7 cellular contexts compared by ENCODE assay signal in the genomic region with DNA sequence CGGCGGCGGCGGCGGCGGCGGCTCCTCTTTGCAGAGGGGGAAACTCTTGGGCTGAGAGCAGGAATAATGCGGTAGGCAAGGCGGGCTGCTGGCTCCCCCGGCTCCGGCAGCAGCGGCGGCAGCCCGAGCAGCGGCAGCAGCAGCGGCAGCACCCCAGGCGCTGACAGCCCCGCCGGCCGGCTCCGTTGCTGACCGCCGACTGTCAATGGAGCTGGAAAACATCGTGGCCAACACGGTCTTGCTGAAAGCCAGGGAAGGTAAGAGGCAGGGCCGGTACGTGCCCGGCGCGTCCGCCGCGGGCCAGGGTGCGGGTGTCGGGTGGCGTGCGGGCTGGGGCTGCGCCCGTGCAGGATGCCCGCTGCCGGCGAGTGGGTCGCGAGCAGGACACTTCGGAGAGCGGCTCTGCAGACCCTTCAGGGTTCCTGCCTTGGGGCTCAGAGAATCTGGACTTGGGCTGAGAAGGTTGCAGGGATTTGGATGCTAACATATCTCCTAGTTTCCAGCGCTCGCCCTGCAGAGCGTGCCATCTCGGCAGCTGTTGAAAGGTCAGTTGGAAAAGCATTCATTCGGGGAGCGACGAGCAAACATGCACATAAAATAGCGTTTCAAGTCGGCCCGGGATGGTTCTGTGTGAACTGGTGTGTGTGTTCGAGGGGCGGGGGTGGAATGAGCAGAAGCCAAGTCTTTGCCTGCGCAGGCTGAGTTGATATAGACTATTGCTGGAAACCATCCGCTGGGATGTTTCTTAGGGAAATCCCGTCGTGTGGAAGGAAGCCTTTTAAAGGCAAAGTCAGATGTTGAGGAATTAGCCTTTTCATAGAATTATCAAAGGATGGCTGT. TPM values are rescaled to one million over a fixed set of nuclear protein-coding genes. Genes with fewer than 3 reads are reported as not detected.
DNase-seq lines count a peak whose midpoint lies in the region; ATAC-seq and TF ChIP-seq lines count a peak whose summit lies in the region.

No MANE protein-coding gene starts in this region.

- H3K4me1 Mint-ChIP-seq in activated naive CD8-positive, alpha-beta T cell treated with anti-CD3 and anti-CD28 coated beads, Interleukin-2, amount 50 U/mL, for 24 hours, result peaks cover 53% of the 10 kb centered on the region

- peak; percentile 49 for DNase-seq in activated naive CD8-positive, alpha-beta T cell treated with anti-CD3 and anti-CD28 coated beads, Interleukin-2, amount 50 U/mL, for 24 hours
- DNase-seq in Right ventricle myocardium inferior (ENCODE audit: missing footprints), result peak; percentile 73
- DNase-seq in occipital lobe (lab: John Stamatoyannopoulos, UW), result peak; percentile 41

- ATAC-seq in GM18519 (IDR thresholded peaks at IDR 0.05; ENCODE audit: low FRiP score, unreplicated experiment) (peak; percentile 5), HG02970 (IDR thresholded peaks at IDR 0.05; ENCODE audit: low FRiP score, unreplicated experiment) (peak; percentile 14), Right ventricle myocardium inferior (peak; percentile 5), GM19463 (IDR thresholded peaks at IDR 0.05; ENCODE audit: unreplicated experiment) (no peak)
- peak; percentile 6 for ATAC-seq in activated naive CD8-positive, alpha-beta T cell treated with anti-CD3 and anti-CD28 coated beads, Interleukin-2, amount 50 U/mL, for 24 hours

- H3K27ac Mint-ChIP-seq in activated naive CD8-positive, alpha-beta T cell treated with anti-CD3 and anti-CD28 coated beads, Interleukin-2, amount 50 U/mL, for 24 hours, result peak overlapping the region; percentile 96

- H3K36me3 Mint-ChIP-seq in activated naive CD8-positive, alpha-beta T cell treated with anti-CD3 and anti-CD28 coated beads, Interleukin-2, amount 50 U/mL, for 24 hours (ENCODE audit: low read depth), result peaks cover 4% of the 10 kb centered on the region

- no peaks in the 10 kb centered on the region for H3K27me3 Mint-ChIP-seq in activated naive CD8-positive, alpha-beta T cell treated with anti-CD3 and anti-CD28 coated beads, Interleukin-2, amount 50 U/mL, for 24 hours

- intact Hi-C loops in Right ventricle myocardium inferior (cut with DNase I), result loop anchor here (2.0 to 5.0 kb wide), 7 partner anchors 43 to 444 kb away; partner anchors contain the start of genes BAG3 and RGS10

- H3K9me3 Mint-ChIP-seq in activated naive CD8-positive, alpha-beta T cell treated with anti-CD3 and anti-CD28 coated beads, Interleukin-2, amount 50 U/mL, for 24 hours, result no peaks in the 10 kb centered on the region

- H3K4me3 Mint-ChIP-seq in activated naive CD8-positive, alpha-beta T cell treated with anti-CD3 and anti-CD28 coated beads, Interleukin-2, amount 50 U/mL, for 24 hours, result peak overlapping the region; percentile 97

TF ChIP-seq in PFSK-1, 5 proteins besides CTCF, POLR2A, EP300 and RAD21:
- TF ChIP-seq, protein P1, sequence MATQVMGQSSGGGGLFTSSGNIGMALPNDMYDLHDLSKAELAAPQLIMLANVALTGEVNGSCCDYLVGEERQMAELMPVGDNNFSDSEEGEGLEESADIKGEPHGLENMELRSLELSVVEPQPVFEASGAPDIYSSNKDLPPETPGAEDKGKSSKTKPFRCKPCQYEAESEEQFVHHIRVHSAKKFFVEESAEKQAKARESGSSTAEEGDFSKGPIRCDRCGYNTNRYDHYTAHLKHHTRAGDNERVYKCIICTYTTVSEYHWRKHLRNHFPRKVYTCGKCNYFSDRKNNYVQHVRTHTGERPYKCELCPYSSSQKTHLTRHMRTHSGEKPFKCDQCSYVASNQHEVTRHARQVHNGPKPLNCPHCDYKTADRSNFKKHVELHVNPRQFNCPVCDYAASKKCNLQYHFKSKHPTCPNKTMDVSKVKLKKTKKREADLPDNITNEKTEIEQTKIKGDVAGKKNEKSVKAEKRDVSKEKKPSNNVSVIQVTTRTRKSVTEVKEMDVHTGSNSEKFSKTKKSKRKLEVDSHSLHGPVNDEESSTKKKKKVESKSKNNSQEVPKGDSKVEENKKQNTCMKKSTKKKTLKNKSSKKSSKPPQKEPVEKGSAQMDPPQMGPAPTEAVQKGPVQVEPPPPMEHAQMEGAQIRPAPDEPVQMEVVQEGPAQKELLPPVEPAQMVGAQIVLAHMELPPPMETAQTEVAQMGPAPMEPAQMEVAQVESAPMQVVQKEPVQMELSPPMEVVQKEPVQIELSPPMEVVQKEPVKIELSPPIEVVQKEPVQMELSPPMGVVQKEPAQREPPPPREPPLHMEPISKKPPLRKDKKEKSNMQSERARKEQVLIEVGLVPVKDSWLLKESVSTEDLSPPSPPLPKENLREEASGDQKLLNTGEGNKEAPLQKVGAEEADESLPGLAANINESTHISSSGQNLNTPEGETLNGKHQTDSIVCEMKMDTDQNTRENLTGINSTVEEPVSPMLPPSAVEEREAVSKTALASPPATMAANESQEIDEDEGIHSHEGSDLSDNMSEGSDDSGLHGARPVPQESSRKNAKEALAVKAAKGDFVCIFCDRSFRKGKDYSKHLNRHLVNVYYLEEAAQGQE (IDR thresholded peaks at IDR 0.05; ENCODE audit: insufficient read depth in 1 of 2, low read depth in 2 of 2, low read length in 2 of 2), result no peak
- no peak for TF ChIP-seq POLR2AphosphoS5 (IDR thresholded peaks at IDR 0.05; ENCODE audit: low read depth, low read length)
- 0 out of 2 replicates have a peak, but pooled peaks have one; percentile 50 for TF ChIP-seq TAF1 (IDR thresholded peaks at IDR 0.05; ENCODE audit: borderline replicate concordance, insufficient read depth, low read length)
- peak; percentile 49; the same call in 1 of the 2 replicates for TF ChIP-seq SIN3A (IDR thresholded peaks at IDR 0.05; ENCODE audit: borderline replicate concordance, insufficient read depth, low read length)
- TF ChIP-seq FOXP2 (optimal IDR thresholded peaks at IDR 0.05; ENCODE audit: borderline replicate concordance, extremely low read depth, extremely low read length, insufficient read depth), result no peak

RNA-seq across cellular contexts. Expression of gene GRK5, which starts 0.6 kb away (rescaled TPM):
- 36.5 TPM for polyA plus RNA-seq in PFSK-1 (2012; ENCODE audit: insufficient read length, low read depth)
- total RNA-seq in Right ventricle myocardium inferior (48.6 TPM), occipital lobe (17.3 TPM)

RNA-seq across cellular contexts. Expression of gene PRDX3, which starts 29.3 kb away (rescaled TPM):
- 77.7 TPM for polyA plus RNA-seq in PFSK-1 (2012; ENCODE audit: insufficient read length, low read depth)
- 285 TPM for total RNA-seq in Right ventricle myocardium inferior
- 92.8 TPM for total RNA-seq in occipital lobe

RNA-seq across cellular contexts. Expression of gene SFXN4, which starts 42.4 kb away (rescaled TPM):
- polyA plus RNA-seq in PFSK-1 (2012; ENCODE audit: insufficient read length, low read depth), result 46.9 TPM
- total RNA-seq in Right ventricle myocardium inferior (42.0 TPM), occipital lobe (22.6 TPM)
